In the genomic region with DNA sequence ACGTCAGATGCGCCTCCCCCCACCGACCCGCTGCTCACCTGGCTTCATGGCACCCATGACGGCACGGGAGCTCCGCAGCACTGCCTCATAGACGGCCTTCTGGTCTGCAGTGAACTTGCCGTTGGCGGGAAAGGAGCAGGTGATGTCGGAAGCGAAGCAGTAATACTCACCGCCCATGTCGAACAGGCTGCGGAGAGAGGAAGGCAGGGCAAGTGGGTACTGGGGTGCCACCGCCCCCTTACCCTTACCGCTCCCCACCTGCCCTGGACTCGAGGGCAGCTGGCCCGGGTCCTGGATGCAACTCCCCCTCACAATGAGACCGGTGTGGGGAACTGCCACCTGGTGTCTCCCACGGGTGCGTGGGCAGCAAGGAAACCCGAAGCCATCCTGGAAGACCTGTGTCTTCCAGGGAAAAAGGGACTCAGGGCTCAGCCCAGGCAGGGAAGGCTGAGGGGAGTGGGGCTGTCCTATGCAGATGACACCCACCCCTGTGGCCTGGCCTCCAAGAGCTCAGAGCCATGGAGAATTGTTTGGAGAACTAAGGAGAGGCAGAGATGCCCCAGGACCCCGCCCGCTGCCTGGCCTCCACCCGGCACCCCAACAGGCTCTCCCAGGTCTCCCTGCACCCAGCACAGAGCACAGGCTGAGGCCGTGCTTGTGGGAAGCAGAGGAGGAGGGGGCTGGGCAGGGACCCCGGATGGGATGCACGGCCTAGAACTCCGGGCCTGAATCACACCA, we compare ENCODE assay signal across 2 cellular contexts.
TF ChIP-seq lines count a peak whose summit lies in the region.

No MANE protein-coding gene starts in this region.

TF ChIP-seq in SK-N-SH, 30 proteins besides CTCF, POLR2A, EP300 and RAD21 (continued from another document):
- TF ChIP-seq, protein P1, sequence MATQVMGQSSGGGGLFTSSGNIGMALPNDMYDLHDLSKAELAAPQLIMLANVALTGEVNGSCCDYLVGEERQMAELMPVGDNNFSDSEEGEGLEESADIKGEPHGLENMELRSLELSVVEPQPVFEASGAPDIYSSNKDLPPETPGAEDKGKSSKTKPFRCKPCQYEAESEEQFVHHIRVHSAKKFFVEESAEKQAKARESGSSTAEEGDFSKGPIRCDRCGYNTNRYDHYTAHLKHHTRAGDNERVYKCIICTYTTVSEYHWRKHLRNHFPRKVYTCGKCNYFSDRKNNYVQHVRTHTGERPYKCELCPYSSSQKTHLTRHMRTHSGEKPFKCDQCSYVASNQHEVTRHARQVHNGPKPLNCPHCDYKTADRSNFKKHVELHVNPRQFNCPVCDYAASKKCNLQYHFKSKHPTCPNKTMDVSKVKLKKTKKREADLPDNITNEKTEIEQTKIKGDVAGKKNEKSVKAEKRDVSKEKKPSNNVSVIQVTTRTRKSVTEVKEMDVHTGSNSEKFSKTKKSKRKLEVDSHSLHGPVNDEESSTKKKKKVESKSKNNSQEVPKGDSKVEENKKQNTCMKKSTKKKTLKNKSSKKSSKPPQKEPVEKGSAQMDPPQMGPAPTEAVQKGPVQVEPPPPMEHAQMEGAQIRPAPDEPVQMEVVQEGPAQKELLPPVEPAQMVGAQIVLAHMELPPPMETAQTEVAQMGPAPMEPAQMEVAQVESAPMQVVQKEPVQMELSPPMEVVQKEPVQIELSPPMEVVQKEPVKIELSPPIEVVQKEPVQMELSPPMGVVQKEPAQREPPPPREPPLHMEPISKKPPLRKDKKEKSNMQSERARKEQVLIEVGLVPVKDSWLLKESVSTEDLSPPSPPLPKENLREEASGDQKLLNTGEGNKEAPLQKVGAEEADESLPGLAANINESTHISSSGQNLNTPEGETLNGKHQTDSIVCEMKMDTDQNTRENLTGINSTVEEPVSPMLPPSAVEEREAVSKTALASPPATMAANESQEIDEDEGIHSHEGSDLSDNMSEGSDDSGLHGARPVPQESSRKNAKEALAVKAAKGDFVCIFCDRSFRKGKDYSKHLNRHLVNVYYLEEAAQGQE (IDR thresholded peaks at IDR 0.05; ENCODE audit: low read depth, low read length) = no peak
- TF ChIP-seq POLR2AphosphoS5 (IDR thresholded peaks at IDR 0.05; ENCODE audit: low read depth, low read length) (no peak), JUND (IDR thresholded peaks at IDR 0.05) (no peak), RCOR1 (IDR thresholded peaks at IDR 0.05; ENCODE audit: low read length) (no peak), PBX3 (IDR thresholded peaks at IDR 0.05) (no peak), NRF1 (IDR thresholded peaks at IDR 0.05; ENCODE audit: low read depth, low read length) (no peak), MAX (IDR thresholded peaks at IDR 0.05; ENCODE audit: low read depth) (no peak), FOXM1 (IDR thresholded peaks at IDR 0.05; ENCODE audit: low read depth) (no peak), MEF2A (IDR thresholded peaks at IDR 0.05; ENCODE audit: borderline replicate concordance, low read depth) (no peak), GABPA (IDR thresholded peaks at IDR 0.05; ENCODE audit: low read depth) (no peak)
- TF ChIP-seq, protein P2, sequence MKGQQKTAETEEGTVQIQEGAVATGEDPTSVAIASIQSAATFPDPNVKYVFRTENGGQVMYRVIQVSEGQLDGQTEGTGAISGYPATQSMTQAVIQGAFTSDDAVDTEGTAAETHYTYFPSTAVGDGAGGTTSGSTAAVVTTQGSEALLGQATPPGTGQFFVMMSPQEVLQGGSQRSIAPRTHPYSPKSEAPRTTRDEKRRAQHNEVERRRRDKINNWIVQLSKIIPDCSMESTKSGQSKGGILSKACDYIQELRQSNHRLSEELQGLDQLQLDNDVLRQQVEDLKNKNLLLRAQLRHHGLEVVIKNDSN (IDR thresholded peaks at IDR 0.05; ENCODE audit: borderline replicate concordance, low read depth) = no peak
- TF ChIP-seq, protein P3, sequence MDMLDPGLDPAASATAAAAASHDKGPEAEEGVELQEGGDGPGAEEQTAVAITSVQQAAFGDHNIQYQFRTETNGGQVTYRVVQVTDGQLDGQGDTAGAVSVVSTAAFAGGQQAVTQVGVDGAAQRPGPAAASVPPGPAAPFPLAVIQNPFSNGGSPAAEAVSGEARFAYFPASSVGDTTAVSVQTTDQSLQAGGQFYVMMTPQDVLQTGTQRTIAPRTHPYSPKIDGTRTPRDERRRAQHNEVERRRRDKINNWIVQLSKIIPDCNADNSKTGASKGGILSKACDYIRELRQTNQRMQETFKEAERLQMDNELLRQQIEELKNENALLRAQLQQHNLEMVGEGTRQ (IDR thresholded peaks at IDR 0.05; ENCODE audit: borderline replicate concordance, low read depth, low read length) = no peak

TF ChIP-seq in SK-N-SH treated with all-trans-retinoic acid at 6 μM for 48 hours, 23 proteins besides CTCF, POLR2A, EP300 and RAD21 (continued from another document):
- TF ChIP-seq, protein P4, sequence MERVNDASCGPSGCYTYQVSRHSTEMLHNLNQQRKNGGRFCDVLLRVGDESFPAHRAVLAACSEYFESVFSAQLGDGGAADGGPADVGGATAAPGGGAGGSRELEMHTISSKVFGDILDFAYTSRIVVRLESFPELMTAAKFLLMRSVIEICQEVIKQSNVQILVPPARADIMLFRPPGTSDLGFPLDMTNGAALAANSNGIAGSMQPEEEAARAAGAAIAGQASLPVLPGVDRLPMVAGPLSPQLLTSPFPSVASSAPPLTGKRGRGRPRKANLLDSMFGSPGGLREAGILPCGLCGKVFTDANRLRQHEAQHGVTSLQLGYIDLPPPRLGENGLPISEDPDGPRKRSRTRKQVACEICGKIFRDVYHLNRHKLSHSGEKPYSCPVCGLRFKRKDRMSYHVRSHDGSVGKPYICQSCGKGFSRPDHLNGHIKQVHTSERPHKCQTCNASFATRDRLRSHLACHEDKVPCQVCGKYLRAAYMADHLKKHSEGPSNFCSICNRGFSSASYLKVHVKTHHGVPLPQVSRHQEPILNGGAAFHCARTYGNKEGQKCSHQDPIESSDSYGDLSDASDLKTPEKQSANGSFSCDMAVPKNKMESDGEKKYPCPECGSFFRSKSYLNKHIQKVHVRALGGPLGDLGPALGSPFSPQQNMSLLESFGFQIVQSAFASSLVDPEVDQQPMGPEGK (CRISPR knock-in tag; IDR thresholded peaks at IDR 0.05; ENCODE audit: borderline replicate concordance) = no peak
- TF ChIP-seq PPARA (CRISPR knock-in tag; IDR thresholded peaks at IDR 0.05; ENCODE audit: borderline replicate concordance) (no peak), CREB5 (CRISPR knock-in tag; IDR thresholded peaks at IDR 0.05; ENCODE audit: low read depth) (no peak), ESRRG (CRISPR knock-in tag; IDR thresholded peaks at IDR 0.05) (no peak), ARNTL (CRISPR knock-in tag; IDR thresholded peaks at IDR 0.05; ENCODE audit: borderline replicate concordance, low read depth) (no peak), ZFP30 (CRISPR knock-in tag; IDR thresholded peaks at IDR 0.05) (no peak), TOX (CRISPR knock-in tag; IDR thresholded peaks at IDR 0.05; ENCODE audit: borderline replicate concordance) (no peak), ZFP3 (CRISPR knock-in tag; IDR thresholded peaks at IDR 0.05) (no peak), CSDC2 (CRISPR knock-in tag; IDR thresholded peaks at IDR 0.05) (no peak), ISL1 (CRISPR knock-in tag; IDR thresholded peaks at IDR 0.05) (no peak), GLIS3 (CRISPR knock-in tag; IDR thresholded peaks at IDR 0.05) (no peak), BACH2 (CRISPR knock-in tag; IDR thresholded peaks at IDR 0.05; ENCODE audit: borderline replicate concordance) (no peak)
